ENCODE assay signal across 1 cellular context in the genomic region with DNA sequence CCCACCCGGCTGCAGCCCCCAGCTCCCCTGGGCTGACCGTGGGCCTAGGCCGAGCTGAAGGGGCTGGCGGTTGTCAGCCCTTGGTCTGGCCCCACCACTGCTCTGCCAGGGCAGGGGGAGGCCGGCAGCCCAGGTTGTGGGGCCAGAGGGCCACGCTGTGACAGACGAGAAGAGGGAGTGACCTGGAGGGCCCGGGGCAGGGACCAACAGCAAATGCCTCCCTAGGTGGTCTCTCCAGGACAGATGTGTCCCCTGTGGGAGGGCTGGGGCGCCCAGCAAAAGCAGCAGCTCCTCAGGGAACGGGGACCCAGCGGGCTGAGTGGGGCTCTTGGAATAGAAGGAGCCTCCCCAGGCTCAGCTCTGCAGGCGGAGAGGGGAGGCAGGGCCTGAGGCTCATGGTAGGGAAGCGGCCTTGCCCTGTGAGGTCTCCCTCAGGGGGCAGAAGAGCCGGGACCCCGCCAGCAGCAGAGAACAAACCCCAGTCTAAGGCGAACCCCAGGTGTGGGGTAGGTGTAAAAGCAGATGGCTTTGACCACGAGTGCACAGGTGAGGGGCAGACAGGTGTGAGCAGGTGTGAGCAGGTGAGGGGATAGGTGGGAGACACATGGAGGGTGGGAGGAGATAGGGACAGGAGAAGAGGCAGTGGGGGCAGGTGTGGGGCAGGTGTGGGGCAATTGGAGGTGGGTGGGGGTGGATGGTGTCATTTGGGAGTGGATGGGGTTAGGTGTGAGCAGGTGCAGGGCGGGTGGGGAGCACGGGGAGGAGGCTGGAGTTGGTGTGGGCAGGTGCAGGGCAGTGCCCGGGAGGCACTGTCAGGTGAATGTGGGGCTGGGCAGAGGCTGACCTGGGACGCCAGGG.
TF ChIP-seq lines count a peak whose summit lies in the region.

No MANE protein-coding gene starts in this region.

TF ChIP-seq in H1, 55 proteins besides CTCF, POLR2A, EP300 and RAD21:
- TF ChIP-seq CREB1 (IDR thresholded peaks at IDR 0.05) (no peak), KDM1A (IDR thresholded peaks at IDR 0.05; ENCODE audit: borderline replicate concordance, low read length) (no peak), SIRT6 (IDR thresholded peaks at IDR 0.05; ENCODE audit: low read length) (no peak), PHF8 (conservative IDR thresholded peaks at IDR 0.05; ENCODE audit: low read depth, low read length) (no peak), TBP (IDR thresholded peaks at IDR 0.05; ENCODE audit: low read depth, low read length) (no peak), JUND (IDR thresholded peaks at IDR 0.05; ENCODE audit: low read length) (no peak), RNF2 (IDR thresholded peaks at IDR 0.05; ENCODE audit: borderline replicate concordance, low read depth, low read length, missing control alignments, poor library complexity, severe bottlenecking) (no peak), RXRA (IDR thresholded peaks at IDR 0.05; ENCODE audit: insufficient read depth, low read depth, low read length) (no peak)
- TF ChIP-seq, protein P1, sequence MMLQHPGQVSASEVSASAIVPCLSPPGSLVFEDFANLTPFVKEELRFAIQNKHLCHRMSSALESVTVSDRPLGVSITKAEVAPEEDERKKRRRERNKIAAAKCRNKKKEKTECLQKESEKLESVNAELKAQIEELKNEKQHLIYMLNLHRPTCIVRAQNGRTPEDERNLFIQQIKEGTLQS (IDR thresholded peaks at IDR 0.05; ENCODE audit: insufficient read depth, low read depth, low read length) = no peak
